Comparison of ENCODE assay signal across 28 cellular contexts in genomic region chr6:123565529-123565928, GRCh38.
"Had no signal": no experiment of that assay in that cellular context is flagged by ENCODE, and none has a peak within 500 bp of the region (broad histone marks: within the 10 kb centered on the region; RNA-seq: fewer than 3 reads in every experiment).

No MANE protein-coding gene starts in this region.

- H3K27me3 ChIP-seq: adrenal gland, body of pancreas, breast epithelium had no signal

- ATAC-seq: activated CD8-positive, alpha-beta T cell treated with anti-CD3 and anti-CD28 coated beads for 36 hours; activated naive CD4-positive, alpha-beta T cell treated with anti-CD3 and anti-CD28 coated beads, Interleukin-2, amount 50 U/mL, for 72 hours; activated T-cell treated with anti-CD3 and anti-CD28 coated beads, Interleukin-2, amount 50 U/mL, for 72 hours; activated T-helper 17 cell treated with anti-CD3 and anti-CD28 coated beads, Interleukin-2, amount 50 U/mL, for 72 hours; body of pancreas; K562; Panc1 had no signal

- H3K4me3 Mint-ChIP-seq: activated CD4-positive, alpha-beta T cell treated with anti-CD3 and anti-CD28 coated beads, Interleukin-2, amount 10 ng/mL, durations not matched to agents 24 days and 14 days; activated CD8-positive, alpha-beta T cell treated with anti-CD3 and anti-CD28 coated beads for 36 hours; activated T-cell treated with anti-CD3 and anti-CD28 coated beads, Interleukin-2, amount 50 U/mL, for 72 hours; activated T-helper 17 cell treated with anti-CD3 and anti-CD28 coated beads, Interleukin-2, amount 50 U/mL, for 72 hours had no signal

- H3K4me3 ChIP-seq: adrenal gland, body of pancreas, breast epithelium, K562 had no signal

- H3K9me3 Mint-ChIP-seq: activated CD4-positive, alpha-beta T cell treated with anti-CD3 and anti-CD28 coated beads, Interleukin-2, amount 10 ng/mL, durations not matched to agents 24 days and 14 days had no signal

- H3K4me1 ChIP-seq: adrenal gland, body of pancreas, breast epithelium had no signal

- H3K4me1 Mint-ChIP-seq: activated CD4-positive, alpha-beta T cell treated with anti-CD3 and anti-CD28 coated beads, Interleukin-2, amount 10 ng/mL, durations not matched to agents 24 days and 14 days; activated T-helper 17 cell treated with anti-CD3 and anti-CD28 coated beads, Interleukin-2, amount 50 U/mL, for 72 hours had no signal

- H3K9me3 ChIP-seq: adrenal gland, body of pancreas, breast epithelium had no signal

- DNase-seq: activated CD4-positive, alpha-beta T cell treated with anti-CD3 and anti-CD28 coated beads for 1 hour; activated CD4-positive, alpha-beta T cell treated with anti-CD3 and anti-CD28 coated beads, Interleukin-2, amount 10 ng/mL, durations not matched to agents 24 days and 14 days; activated CD4-positive, alpha-beta T cell treated with anti-CD3 and anti-CD28 coated beads, Interleukin-2, amount 50 U/mL, for 4 hours; activated CD4-positive, CD25-positive, alpha-beta regulatory T cell; activated CD8-positive, alpha-beta T cell treated with anti-CD3 and anti-CD28 coated beads for 36 hours; activated gamma-delta T cell; activated naive CD4-positive, alpha-beta T cell treated with Interleukin-2 at 50 U/mL for 16 hours; activated T-cell treated with anti-CD3 and anti-CD28 coated beads, Interleukin-2, amount 50 U/mL, for 1 hour; activated T-cell treated with anti-CD3 and anti-CD28 coated beads, Interleukin-2, amount 50 U/mL, for 72 hours; adrenal gland; body of pancreas; NCI-H1105; NCI-H1417 treated with DMSO at 0.1 percent for 48 hours; NCI-H187 treated with DMSO at 0.1 percent for 48 hours; NCI-H2081; NCI-H2171; NCI-H510A; NCI-H526; SW 1271; T-helper 1 cell; T-helper 2 cell; T-helper 9 cell had no signal

- H3K27me3 Mint-ChIP-seq: activated CD4-positive, alpha-beta T cell treated with anti-CD3 and anti-CD28 coated beads, Interleukin-2, amount 10 ng/mL, durations not matched to agents 24 days and 14 days; activated CD8-positive, alpha-beta T cell treated with anti-CD3 and anti-CD28 coated beads for 36 hours; activated T-helper 17 cell treated with anti-CD3 and anti-CD28 coated beads, Interleukin-2, amount 50 U/mL, for 72 hours had no signal

- H3K36me3 Mint-ChIP-seq: activated naive CD4-positive, alpha-beta T cell treated with anti-CD3 and anti-CD28 coated beads, Interleukin-2, amount 50 U/mL, for 72 hours had no signal

- H3K36me3 ChIP-seq: adrenal gland, breast epithelium had no signal

- H3K27ac ChIP-seq: adrenal gland, body of pancreas, breast epithelium, VCaP had no signal

- H3K27ac Mint-ChIP-seq: activated CD4-positive, alpha-beta T cell treated with anti-CD3 and anti-CD28 coated beads, Interleukin-2, amount 10 ng/mL, durations not matched to agents 24 days and 14 days; activated CD8-positive, alpha-beta T cell treated with anti-CD3 and anti-CD28 coated beads for 36 hours; activated naive CD4-positive, alpha-beta T cell treated with anti-CD3 and anti-CD28 coated beads, Interleukin-2, amount 50 U/mL, for 72 hours; activated T-helper 17 cell treated with anti-CD3 and anti-CD28 coated beads, Interleukin-2, amount 50 U/mL, for 72 hours had no signal
